8 cellular contexts compared by ENCODE assay signal in the genomic region with DNA sequence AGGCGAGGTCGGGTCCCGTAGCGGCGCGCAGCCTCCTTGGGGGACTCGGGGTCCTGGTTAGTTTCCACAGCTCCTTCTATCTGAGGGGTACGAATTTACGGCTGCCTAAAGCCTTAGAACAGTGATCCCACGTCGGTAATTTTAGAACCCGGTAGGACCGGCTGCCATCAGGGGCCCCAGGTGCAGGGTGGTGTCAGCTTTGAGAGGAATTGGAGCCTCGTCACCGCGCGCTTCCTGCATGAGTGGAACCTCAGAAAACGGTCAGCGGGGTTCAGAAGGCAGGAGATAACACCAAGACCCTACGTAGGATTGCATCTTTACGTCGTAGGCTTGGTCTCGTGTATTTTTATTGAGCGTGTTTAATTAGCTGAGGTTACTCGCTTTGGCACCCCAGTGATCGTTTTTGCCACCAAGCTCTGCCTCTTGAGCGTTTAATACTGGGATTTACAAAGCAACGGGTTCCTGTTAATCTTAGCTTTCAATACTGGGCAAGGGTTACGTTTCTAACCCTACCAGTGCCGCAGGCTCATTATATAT. TPM values are rescaled to one million over a fixed set of nuclear protein-coding genes. Genes with fewer than 3 reads are reported as not detected.
DNase-seq lines count a peak whose midpoint lies in the region; ATAC-seq, FAIRE-seq and TF ChIP-seq lines count a peak whose summit lies in the region.

No MANE protein-coding gene starts in this region.

- H3K9ac ChIP-seq in liver (ENCODE audit: low read depth in 1 of 2, low read length in 2 of 2) = peak overlapping the region; percentile 4 to 73
- no peak overlapping the region for H3K9ac ChIP-seq in HepG2 (ENCODE audit: insufficient read depth, low read depth, low read length)

- TF ChIP-seq CTCF in liver (IDR thresholded peaks at IDR 0.05; ENCODE audit: low read depth, low read length, missing input control) (no peak), HepG2 (CRISPR knock-in tag; IDR thresholded peaks at IDR 0.05) (no peak), left ventricle myocardium inferior (IDR thresholded peaks at IDR 0.05; ENCODE audit: borderline replicate concordance) (no peak), sigmoid colon (IDR thresholded peaks at IDR 0.05) (no peak)

- TF ChIP-seq POLR2A in HepG2 (IDR thresholded peaks at IDR 0.05; ENCODE audit: insufficient read depth in 1 of 2, low read depth in 2 of 2, low read length in 2 of 2) (no peak), sigmoid colon (IDR thresholded peaks at IDR 0.05) (no peak)

- BruUV-seq in HepG2 (replicated peaks; lab: Mats Ljungman, UMichigan) = no TSS peak

- H3K27ac ChIP-seq in liver (ENCODE audit: low read depth in 1 of 2, low read length in 2 of 2) (peak overlapping the region; percentile 59 to 75), HepG2 (ENCODE audit: extremely low read length, insufficient read depth, low read length) (no peak overlapping the region), left ventricle myocardium inferior (replicated peaks) (peak overlapping the region; percentile 71), sigmoid colon (peak overlapping the region; percentile 60 to 72 (median 70))

- no peaks in the 10 kb centered on the region for H3K9me3 ChIP-seq in liver (ENCODE audit: control insufficient read depth in 4 of 4, low read length in 3 of 4)
- no peaks in the 10 kb centered on the region for H3K9me3 ChIP-seq in HepG2 (ENCODE audit: low read length)
- H3K9me3 ChIP-seq in left ventricle myocardium inferior (replicated peaks) = no peaks in the 10 kb centered on the region
- H3K9me3 ChIP-seq in sigmoid colon = no peaks in the 10 kb centered on the region

- peak overlapping the region; percentile 85 for H3K4me3 Mint-ChIP-seq in activated naive CD4-positive, alpha-beta T cell treated with anti-CD3 and anti-CD28 coated beads, Interleukin-2, amount 10 ng/mL, durations not matched to agents 7 days and 5 days

- H3K4me1 ChIP-seq in liver (ENCODE audit: control insufficient read depth in 4 of 4, insufficient read depth in 4 of 4, low read length in 3 of 4) (peaks cover 4 to 15% (median 9%) of the 10 kb centered on the region in 4 donors), HepG2 (ENCODE audit: insufficient read depth, low read length) (no peaks in the 10 kb centered on the region), left ventricle myocardium inferior (peaks cover 25% of the 10 kb centered on the region), sigmoid colon (peaks cover 0 to 16% (median 15%) of the 10 kb centered on the region in 4 donors)

- peaks cover 20% of the 10 kb centered on the region for H3K4me1 Mint-ChIP-seq in activated naive CD4-positive, alpha-beta T cell treated with anti-CD3 and anti-CD28 coated beads, Interleukin-2, amount 10 ng/mL, durations not matched to agents 7 days and 5 days

- H3K36me3 ChIP-seq in liver (ENCODE audit: control insufficient read depth in 4 of 4, insufficient read depth in 3 of 4, low read depth in 1 of 4, low read length in 3 of 4) (no peaks in the 10 kb centered on the region), HepG2 (replicated peaks in 1 of 2; ENCODE audit: control insufficient read depth in 1 of 2, insufficient read depth in 2 of 2, low read length in 2 of 2) (no peaks in the 10 kb centered on the region), left ventricle myocardium inferior (no peaks in the 10 kb centered on the region), sigmoid colon (no peaks in the 10 kb centered on the region)

- H3K79me2 ChIP-seq in HepG2 (ENCODE audit: insufficient read depth, low read length) = no peaks in the 10 kb centered on the region

- DNase-seq in HepG2 (ENCODE audit: low spot score) (no peak), NCI-H748 treated with DMSO at 0.1 percent for 48 hours (lab: John Stamatoyannopoulos, UW) (peak; percentile 40), left ventricle myocardium inferior (no peak), sigmoid colon (peak; percentile 67), GOT3 (lab: John Stamatoyannopoulos, UW) (no peak)
- peak; percentile 72 for DNase-seq in activated naive CD4-positive, alpha-beta T cell treated with anti-CD3 and anti-CD28 coated beads, Interleukin-2, amount 10 ng/mL, durations not matched to agents 7 days and 5 days

- TF ChIP-seq EP300 in HepG2 (IDR thresholded peaks at IDR 0.05; ENCODE audit: low read depth in 2 of 2, low read length in 2 of 2) = no peak
- no peak for TF ChIP-seq EP300 in HepG2 (CRISPR knock-in tag; IDR thresholded peaks at IDR 0.05; ENCODE audit: borderline replicate concordance)
- no peak for TF ChIP-seq EP300 in sigmoid colon (IDR thresholded peaks at IDR 0.05)

- in situ Hi-C loops in HepG2 (cut with HindIII; ENCODE audit: extremely low pct_ligation_motif_present, low pct_unique_long_range_greater_than_20kb) = loop anchor here (25.0 kb wide), 1 partner anchor 829 kb away; the partner anchor contains the start of gene SHH

- ATAC-seq in HepG2 = no peak
- peak; percentile 61 for ATAC-seq in HG03025 (IDR thresholded peaks at IDR 0.05; ENCODE audit: low FRiP score, unreplicated experiment)

- H2AFZ ChIP-seq in HepG2 (ENCODE audit: low read length) = no peak overlapping the region

- intact Hi-C loops in HepG2 (cut with micrococcal nuclease; ENCODE audit: unreplicated experiment) = no loop called here
- intact Hi-C loops in left ventricle myocardium inferior (cut with micrococcal nuclease) = no loop called here
- intact Hi-C loops in sigmoid colon (cut with DNase I) = loop anchor here (5.0 kb wide), 1 partner anchor 251 kb away; the partner anchor contains the start of gene LMBR1

- no peak overlapping the region for H3K4me2 ChIP-seq in HepG2 (ENCODE audit: low read depth, low read length)

- FAIRE-seq in HepG2 (lab: Jason Lieb, UNC) = no peak

- H3K27me3 Mint-ChIP-seq in activated naive CD4-positive, alpha-beta T cell treated with anti-CD3 and anti-CD28 coated beads, Interleukin-2, amount 10 ng/mL, durations not matched to agents 7 days and 5 days = peaks cover 21% of the 10 kb centered on the region

- POLR2A ChIA-PET in HepG2 (lab: Yijun Ruan, JAX) = no interaction called here

- peak overlapping the region; percentile 93 for H3K27ac Mint-ChIP-seq in activated naive CD4-positive, alpha-beta T cell treated with anti-CD3 and anti-CD28 coated beads, Interleukin-2, amount 10 ng/mL, durations not matched to agents 7 days and 5 days

- TF ChIP-seq RAD21 in liver (IDR thresholded peaks at IDR 0.05) (no peak), HepG2 (CRISPR knock-in tag; IDR thresholded peaks at IDR 0.05) (no peak)

- CTCF ChIA-PET in HepG2 (lab: Yijun Ruan, JAX; ENCODE audit: low intra/inter-chr PET ratio, low total read pairs) = no interaction called here
- CTCF ChIA-PET in activated naive CD4-positive, alpha-beta T cell treated with anti-CD3 and anti-CD28 coated beads, Interleukin-2, amount 10 ng/mL, durations not matched to agents 7 days and 5 days (lab: Charles Lee) = interaction anchor here (1.7 kb wide), 1 partner anchor 9 kb away, joined by 7 read pairs; no protein-coding TSS in a partner anchor

- H4K20me1 ChIP-seq in HepG2 (ENCODE audit: insufficient read depth, low read length) = no peaks in the 10 kb centered on the region

- H3K4me3 ChIP-seq in liver (ENCODE audit: low read depth in 1 of 3, low read length in 3 of 3) (peak overlapping the region; percentile 91 to 96 (median 95)), HepG2 (replicated peaks in 1 of 3; ENCODE audit: insufficient read depth in 1 of 3, low read depth in 2 of 3, low read length in 3 of 3) (no peak overlapping the region), left ventricle myocardium inferior (peak overlapping the region; percentile 87), sigmoid colon (peak overlapping the region; percentile 62 to 75 (median 70))

- H3K27me3 ChIP-seq in liver (ENCODE audit: control insufficient read depth in 4 of 4, insufficient read depth in 4 of 4, low read length in 3 of 4) (no peaks in the 10 kb centered on the region), HepG2 (ENCODE audit: control insufficient read depth in 1 of 2, insufficient read depth in 2 of 2, low read length in 2 of 2) (no peaks in the 10 kb centered on the region), left ventricle myocardium inferior (ENCODE audit: low read depth) (peaks cover 10% of the 10 kb centered on the region), sigmoid colon (peaks cover 0 to 15% (median 0%) of the 10 kb centered on the region in 3 donors)

- H3K9me3 Mint-ChIP-seq in activated naive CD4-positive, alpha-beta T cell treated with anti-CD3 and anti-CD28 coated beads, Interleukin-2, amount 10 ng/mL, durations not matched to agents 7 days and 5 days = peaks cover 7% of the 10 kb centered on the region

- H3K36me3 Mint-ChIP-seq in activated naive CD4-positive, alpha-beta T cell treated with anti-CD3 and anti-CD28 coated beads, Interleukin-2, amount 10 ng/mL, durations not matched to agents 7 days and 5 days = peaks cover 4% of the 10 kb centered on the region

- WGBS in liver = 4% methylated on average over 30 of the region's 30 CpGs
- WGBS in HepG2 (ENCODE audit: low lambda C conversion rate) = 93% methylated on average over 26 of the region's 30 CpGs
- whole genome bisulfite sequencing in sigmoid colon, 2 donors = 1 to 6% methylated on average over 30 of the region's 30 CpGs

RNA-seq across cellular contexts. Expression of gene RNF32, which starts 0.4 kb away (rescaled TPM):
- 1 to 10 TPM in 1 of 2 donors, under 1 TPM in 1; 0.59 to 1.3 TPM for total RNA-seq in liver
- under 1 TPM; 0.72 to 0.73 TPM for polyA plus RNA-seq in liver
- total RNA-seq in HepG2 (2016; rRNA removed; fragmentation: Illumina TruSeq; extraction: Trizol) = not detected in 2 replicates
- not detected in 2 replicates for total RNA-seq in HepG2 (2016; cell fraction: cytosol; rRNA removed; fragmentation: Illumina TruSeq; extraction: Trizol; ENCODE audit: low read depth)
- not detected in 2 replicates for total RNA-seq in HepG2 (2016; cell fraction: insoluble cytoplasmic fraction; rRNA removed; fragmentation: Illumina TruSeq; extraction: Trizol)
- total RNA-seq in HepG2 (2016; cell fraction: membrane; rRNA removed; fragmentation: Illumina TruSeq; extraction: Trizol) = not detected in 2 replicates
- total RNA-seq in HepG2 (2016; cell fraction: nucleus; rRNA removed; fragmentation: Illumina TruSeq; extraction: Trizol) = not detected in 2 replicates
- not detected in 2 replicates for polyA plus RNA-seq in HepG2 (2011; rRNA removed)
- not detected in 2 replicates for polyA plus RNA-seq in HepG2 (2011; cell fraction: cytosol; rRNA removed)
- not detected in 2 replicates for polyA plus RNA-seq in HepG2 (2011; cell fraction: nucleus; rRNA removed)
- 1.0 and 1.6 TPM in 2 replicates for polyA plus RNA-seq in HepG2 (2012)
- not detected in 2 replicates for polyA plus RNA-seq in HepG2 (2016; cell fraction: cytosol; fragmentation: Illumina TruSeq; extraction: Trizol; ENCODE audit: low read depth)
- not detected in 2 replicates for polyA plus RNA-seq in HepG2 (2016; cell fraction: insoluble cytoplasmic fraction; fragmentation: Illumina TruSeq; extraction: Trizol; ENCODE audit: low read depth)
- polyA plus RNA-seq in HepG2 (2016; cell fraction: membrane; fragmentation: Illumina TruSeq; extraction: Trizol; ENCODE audit: low read depth) = not detected in 2 replicates
- not detected in 2 replicates for polyA plus RNA-seq in HepG2 (2016; cell fraction: nucleus; fragmentation: Illumina TruSeq; extraction: Trizol; ENCODE audit: insufficient read depth, low read depth)
- polyA minus RNA-seq in HepG2 (2011; rRNA and poly(A)+ RNA removed; ENCODE audit: low replicate concordance) = not detected in 2 replicates
- polyA minus RNA-seq in HepG2 (2011; cell fraction: cytosol; rRNA and poly(A)+ RNA removed) = not detected in 2 replicates
- polyA minus RNA-seq in HepG2 (2011; cell fraction: nucleus; rRNA and poly(A)+ RNA removed) = not detected in 2 replicates
- total RNA-seq in left ventricle myocardium inferior = not detected
- 1 to 10 TPM in 1 of 4 donors, under 1 TPM in 3; 0.36 to 2.1 (median 0.82) TPM for total RNA-seq in sigmoid colon
- polyA plus RNA-seq in sigmoid colon = 1 to 10 TPM; 1.5 to 3.7 (median 2.4) TPM

Comparison
In these comparisons a context has a peak if more than half of its experiments do, and no peak if none do; other contexts are left out.
1. H3K4me3 ChIP-seq: peak in liver (3 of 3), left ventricle myocardium inferior (single experiment) and sigmoid colon (4 of 4); none in HepG2 (0 of 3).
2. DNase-seq: peak in NCI-H748 treated with DMSO at 0.1 percent for 48 hours (single experiment), activated naive CD4-positive, alpha-beta T cell treated with anti-CD3 and anti-CD28 coated beads, Interleukin-2, amount 10 ng/mL, durations not matched to agents 7 days and 5 days (single experiment) and sigmoid colon (single experiment); none in HepG2 (single experiment), left ventricle myocardium inferior (single experiment) and GOT3 (single experiment).